8 cellular contexts compared by ENCODE assay signal in the genomic region with DNA sequence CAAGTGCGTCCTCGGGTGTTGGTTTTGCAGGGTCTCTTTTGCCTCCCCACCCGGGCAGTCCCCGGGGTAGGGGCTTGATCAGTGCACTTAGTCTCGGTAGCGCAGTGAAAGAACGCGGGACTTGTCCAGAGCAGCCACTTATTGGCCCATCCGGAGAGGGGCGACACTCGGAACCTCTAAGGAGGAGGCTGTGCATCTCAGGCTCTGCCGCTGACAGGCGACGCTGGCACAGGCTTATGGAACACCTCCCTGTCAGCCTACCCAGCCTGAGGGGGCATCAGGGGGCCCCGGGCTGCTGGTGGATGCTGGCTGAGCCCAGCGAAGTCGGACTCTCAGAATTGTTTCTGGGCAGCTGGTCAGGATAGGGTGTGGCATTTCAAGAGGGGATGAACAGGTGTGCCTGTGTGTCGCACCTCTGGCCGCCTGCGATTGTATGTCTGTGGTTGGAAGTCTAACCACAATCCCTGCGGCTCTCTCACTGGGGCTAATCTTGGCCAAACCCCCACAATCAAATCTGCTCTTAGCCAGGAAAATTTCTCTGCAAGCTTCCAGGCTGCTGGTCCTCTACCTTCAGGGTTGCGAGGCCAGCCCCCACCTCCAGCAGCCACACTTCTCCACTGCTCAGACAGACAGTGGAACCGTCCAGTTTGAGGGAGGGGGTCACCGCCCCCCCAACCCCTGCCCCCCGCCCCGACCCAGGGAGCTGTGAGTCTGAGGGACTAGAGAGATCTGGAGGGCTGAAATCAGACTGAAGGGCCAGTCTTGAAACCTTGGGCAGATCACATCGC. TPM values are rescaled to one million over a fixed set of nuclear protein-coding genes. Genes with fewer than 3 reads are reported as not detected.
DNase-seq lines count a peak whose midpoint lies in the region; ATAC-seq and TF ChIP-seq lines count a peak whose summit lies in the region.

No MANE protein-coding gene starts in this region.

- CTCF ChIA-PET in Panc1 (lab: Charles Lee): no interaction called here

- no peaks in the 10 kb centered on the region for H3K27me3 ChIP-seq in Panc1 (ENCODE audit: control insufficient read depth, insufficient read depth, low read length)
- no peaks in the 10 kb centered on the region for H3K27me3 ChIP-seq in skeletal muscle satellite cell (ENCODE audit: control insufficient read depth, insufficient read depth, low read length)

- ATAC-seq in GM21367 (IDR thresholded peaks at IDR 0.05; ENCODE audit: unreplicated experiment) (peak; percentile 22), Panc1 (peak; percentile 73)
- ATAC-seq in activated naive CD8-positive, alpha-beta T cell treated with anti-CD3 and anti-CD28 coated beads, Interleukin-2, amount 50 U/mL, for 24 hours: peak; percentile 37

- H3K27ac ChIP-seq in Panc1 (ENCODE audit: low read length): peak overlapping the region; percentile 65

- no TSS peak for BruUV-seq in Panc1 (replicated peaks; lab: Mats Ljungman, UMichigan)

- DNase-seq in DMS79 treated with DMSO at 0.1 percent for 48 hours (lab: John Stamatoyannopoulos, UW) (peak; percentile 89), HUDEP-2 (lab: John Stamatoyannopoulos, UW; ENCODE audit: unreplicated experiment in 76 of 76) (peak in 47 of 76 experiments; percentile 8 to 66 (median 37)), Panc1 (ENCODE audit: low read depth, low spot score) (no peak), hepatic stellate cell (ENCODE audit: low spot score) (peak; percentile 72), amniotic stem cell (lab: John Stamatoyannopoulos, UW) (no peak)
- peak; percentile 62 for DNase-seq in activated naive CD8-positive, alpha-beta T cell treated with anti-CD3 and anti-CD28 coated beads, Interleukin-2, amount 50 U/mL, for 24 hours

- H3K9me3 Mint-ChIP-seq in activated naive CD8-positive, alpha-beta T cell treated with anti-CD3 and anti-CD28 coated beads, Interleukin-2, amount 50 U/mL, for 24 hours: no peaks in the 10 kb centered on the region

- H3K9ac ChIP-seq in skeletal muscle satellite cell (ENCODE audit: low read depth, low read length): peak overlapping the region; percentile 98

- no peak for TF ChIP-seq CTCF in Panc1 (IDR thresholded peaks at IDR 0.05)

- no peaks in the 10 kb centered on the region for H3K27me3 Mint-ChIP-seq in activated naive CD8-positive, alpha-beta T cell treated with anti-CD3 and anti-CD28 coated beads, Interleukin-2, amount 50 U/mL, for 24 hours

- peaks cover 34% of the 10 kb centered on the region for H3K36me3 Mint-ChIP-seq in activated naive CD8-positive, alpha-beta T cell treated with anti-CD3 and anti-CD28 coated beads, Interleukin-2, amount 50 U/mL, for 24 hours (ENCODE audit: low read depth)

- H3K36me3 ChIP-seq in Panc1 (ENCODE audit: control insufficient read depth, insufficient read depth, low read length): no peaks in the 10 kb centered on the region
- peaks cover 4% of the 10 kb centered on the region for H3K36me3 ChIP-seq in skeletal muscle satellite cell (ENCODE audit: insufficient read depth, low read length)

- H3K4me1 ChIP-seq in Panc1 (ENCODE audit: control insufficient read depth, insufficient read depth, low read length) (peaks cover 10% of the 10 kb centered on the region), skeletal muscle satellite cell (ENCODE audit: control insufficient read depth, insufficient read depth, low read length) (peaks cover 30% of the 10 kb centered on the region)

- H3K4me1 Mint-ChIP-seq in activated naive CD8-positive, alpha-beta T cell treated with anti-CD3 and anti-CD28 coated beads, Interleukin-2, amount 50 U/mL, for 24 hours: peaks cover 42% of the 10 kb centered on the region

- H3K4me2 ChIP-seq in skeletal muscle satellite cell (ENCODE audit: low read length): peak overlapping the region; percentile 86

- H3K4me3 Mint-ChIP-seq in activated naive CD8-positive, alpha-beta T cell treated with anti-CD3 and anti-CD28 coated beads, Interleukin-2, amount 50 U/mL, for 24 hours: peak overlapping the region; percentile 93

- POLR2A ChIA-PET in Panc1 (lab: Charles Lee): interaction anchor here (0.6 to 0.7 kb wide), 2 partner anchors 77 to 111 kb away, joined by 3 to 4 read pairs; no protein-coding TSS in a partner anchor

- H3K9me3 ChIP-seq in Panc1 (ENCODE audit: control insufficient read depth, insufficient read depth, low read depth, low read length) (no peaks in the 10 kb centered on the region), skeletal muscle satellite cell (replicated peaks; ENCODE audit: low read length) (no peaks in the 10 kb centered on the region)

- peak overlapping the region; percentile 68 to 97 for H3K4me3 ChIP-seq in Panc1 (ENCODE audit: low read depth in 2 of 2, low read length in 2 of 2)
- peak overlapping the region; percentile 98 for H3K4me3 ChIP-seq in skeletal muscle satellite cell (ENCODE audit: low read length)

- in situ Hi-C loops in Panc1 (cut with HindIII; ENCODE audit: low pct_unique_long_range_greater_than_20kb, low sequenced_read_pairs): no loop called here

- peak overlapping the region; percentile 95 for H3K27ac Mint-ChIP-seq in activated naive CD8-positive, alpha-beta T cell treated with anti-CD3 and anti-CD28 coated beads, Interleukin-2, amount 50 U/mL, for 24 hours

- intact Hi-C loops in Panc1 (cut with micrococcal nuclease; ENCODE audit: unreplicated experiment): no loop called here

RNA-seq across cellular contexts. Expression of gene ATG16L2, which starts 0.8 kb away (rescaled TPM):
- total RNA-seq in Panc1 (2021; ENCODE audit: unreplicated experiment): 14.6 TPM
- 15.3 TPM for polyA plus RNA-seq in Panc1 (2012; ENCODE audit: insufficient read length)
- total RNA-seq in skeletal muscle satellite cell (2012; rRNA removed): 6.6 and 7.9 TPM in 2 replicates

RNA-seq across cellular contexts. Expression of gene STARD10, which starts 21.2 kb away (rescaled TPM):
- 32.1 TPM for total RNA-seq in Panc1 (2021; ENCODE audit: unreplicated experiment)
- 64.9 TPM for polyA plus RNA-seq in Panc1 (2012; ENCODE audit: insufficient read length)
- 4.4 and 4.8 TPM in 2 replicates for total RNA-seq in skeletal muscle satellite cell (2012; rRNA removed)

Comparison
In these comparisons a context has a peak if more than half of its experiments do, and no peak if none do; other contexts are left out.
1. DNase-seq: peak in DMS79 treated with DMSO at 0.1 percent for 48 hours (single experiment), HUDEP-2 (47 of 76), activated naive CD8-positive, alpha-beta T cell treated with anti-CD3 and anti-CD28 coated beads, Interleukin-2, amount 50 U/mL, for 24 hours (single experiment) and hepatic stellate cell (single experiment); none in Panc1 (single experiment) and amniotic stem cell (single experiment).
2. ATAC-seq: peak in every context shown above with its lines; median percentile 73 in Panc1; 37 in activated naive CD8-positive, alpha-beta T cell treated with anti-CD3 and anti-CD28 coated beads, Interleukin-2, amount 50 U/mL, for 24 hours; 22 in GM21367.